1 cellular context compared by ENCODE assay signal in genomic region chr10:970311-971149, GRCh38.
A peak's percentile ranks its signal among the peaks of the same experiment; 100 is the strongest.
TF ChIP-seq lines count a peak whose summit lies in the region.

No MANE protein-coding gene starts in this region.

TF ChIP-seq in HepG2, 621 proteins besides CTCF, POLR2A, EP300 and RAD21 (continued from another document and continues in another):
- TF ChIP-seq ZNF407 (CRISPR knock-in tag; IDR thresholded peaks at IDR 0.05; ENCODE audit: not compliant biosample characterization) (no peak), ZSCAN12 (CRISPR knock-in tag; IDR thresholded peaks at IDR 0.05) (no peak), CBX5 (CRISPR knock-in tag; IDR thresholded peaks at IDR 0.05; ENCODE audit: borderline replicate concordance) (no peak), PAXIP1 (CRISPR knock-in tag; conservative IDR thresholded peaks at IDR 0.05) (peak; percentile 85), ISL2 (CRISPR knock-in tag; IDR thresholded peaks at IDR 0.05) (peak; percentile 93), ZFP62 (CRISPR knock-in tag; IDR thresholded peaks at IDR 0.05) (no peak), ZZZ3 (CRISPR knock-in tag; IDR thresholded peaks at IDR 0.05; ENCODE audit: borderline replicate concordance) (0 out of 2 replicates have a peak, but pooled peaks have one; percentile 9), CHCHD3 (CRISPR knock-in tag; IDR thresholded peaks at IDR 0.05) (no peak), TP53 (CRISPR knock-in tag; conservative IDR thresholded peaks at IDR 0.05) (no peak), FOXC1 (CRISPR knock-in tag; IDR thresholded peaks at IDR 0.05; ENCODE audit: borderline replicate concordance) (no peak), ZGPAT (CRISPR knock-in tag; IDR thresholded peaks at IDR 0.05) (peak; percentile 54), ZNF354B (CRISPR knock-in tag; IDR thresholded peaks at IDR 0.05) (no peak), ZBTB21 (CRISPR knock-in tag; IDR thresholded peaks at IDR 0.05) (no peak), REST (IDR thresholded peaks at IDR 0.05; ENCODE audit: borderline replicate concordance in 1 of 2, low read depth in 1 of 2, low read length in 2 of 2) (peak in 1 of 2 experiments; percentile 68; a peak in 2 of 4 replicates), MTF1 (CRISPR knock-in tag; IDR thresholded peaks at IDR 0.05) (no peak), MAFK (conservative IDR thresholded peaks at IDR 0.05 in 1 of 2, IDR thresholded peaks at IDR 0.05 in 1 of 2; ENCODE audit: low read length in 2 of 2) (peak; percentile 69 to 79), SNAI1 (CRISPR knock-in tag; IDR thresholded peaks at IDR 0.05; ENCODE audit: borderline replicate concordance) (no peak), MIXL1 (CRISPR knock-in tag; IDR thresholded peaks at IDR 0.05) (0 out of 2 replicates have a peak, but pooled peaks have one; percentile 8), ZNF136 (CRISPR knock-in tag; IDR thresholded peaks at IDR 0.05; ENCODE audit: low read depth) (no peak), ZFYVE20 (CRISPR knock-in tag; IDR thresholded peaks at IDR 0.05; ENCODE audit: borderline replicate concordance, low read depth) (no peak), FOXA3 (CRISPR knock-in tag; IDR thresholded peaks at IDR 0.05) (peak; percentile 87), UBTF (CRISPR knock-in tag; IDR thresholded peaks at IDR 0.05) (peak; percentile 48; the same call in 1 of the 2 replicates), ZNF775 (CRISPR knock-in tag; IDR thresholded peaks at IDR 0.05; ENCODE audit: borderline replicate concordance) (0 out of 2 replicates have a peak, but pooled peaks have one; percentile 66), TOE1 (CRISPR knock-in tag; IDR thresholded peaks at IDR 0.05) (peak; percentile 23; the same call in 1 of the 2 replicates), TARDBP (CRISPR knock-in tag; IDR thresholded peaks at IDR 0.05) (0 out of 2 replicates have a peak, but pooled peaks have one; percentile 17), FOXP1 (IDR thresholded peaks at IDR 0.05) (no peak), FOXP1 (CRISPR knock-in tag; IDR thresholded peaks at IDR 0.05) (peak; percentile 85), ZSCAN9 (CRISPR knock-in tag; IDR thresholded peaks at IDR 0.05; ENCODE audit: borderline replicate concordance) (no peak), ZEB1 (IDR thresholded peaks at IDR 0.05; ENCODE audit: insufficient replicate concordance, low read depth) (no peak), ARID5B (CRISPR knock-in tag; IDR thresholded peaks at IDR 0.05) (peak; percentile 87), ETS1 (CRISPR knock-in tag; IDR thresholded peaks at IDR 0.05) (no peak), ZNF333 (CRISPR knock-in tag; IDR thresholded peaks at IDR 0.05; ENCODE audit: borderline replicate concordance) (no peak), HDAC2 (CRISPR knock-in tag; IDR thresholded peaks at IDR 0.05) (peak; percentile 77)
